32 cellular contexts compared by ENCODE assay signal in genomic region chr12:21991526-21991925, GRCh38. TPM values are rescaled to one million over a fixed set of nuclear protein-coding genes. Genes with fewer than 3 reads are reported as not detected.
"Had no signal": no experiment of that assay in that cellular context is flagged by ENCODE, and none has a peak within 500 bp of the region (broad histone marks: within the 10 kb centered on the region; RNA-seq: fewer than 3 reads in every experiment).

No MANE protein-coding gene starts in this region.

- H3K27ac Mint-ChIP-seq: activated B cell treated with CpG ODN at 0.5 μM for 24 hours; activated CD8-positive, alpha-beta T cell treated with anti-CD3 and anti-CD28 coated beads for 36 hours; activated naive CD8-positive, alpha-beta T cell; activated T-helper 17 cell treated with anti-CD3 and anti-CD28 coated beads, Interleukin-2, amount 50 U/mL, for 72 hours; dendritic cell treated with granulocyte-macrophage colony-stimulating factor and Interleukin-4, amounts not matched to agents 40 ng/mL and 50 ng/mL, for 4 days; endodermal cell had no signal

- DNase-seq: activated B cell treated with CpG ODN at 0.5 μM for 24 hours; activated CD4-positive, alpha-beta T cell treated with anti-CD3 and anti-CD28 coated beads for 48 hours; activated CD4-positive, alpha-beta T cell treated with anti-CD3 and anti-CD28 coated beads, Interleukin-2, amount 50 U/mL, for 1 hour; activated CD4-positive, alpha-beta T cell treated with anti-CD3 and anti-CD28 coated beads, Interleukin-2, amount 50 U/mL, for 48 hours; activated CD8-positive, alpha-beta memory T cell treated with anti-CD3 and anti-CD28 coated beads for 24 hours; activated CD8-positive, alpha-beta T cell treated with anti-CD3 and anti-CD28 coated beads for 36 hours; activated effector memory CD4-positive, alpha-beta T cell treated with Interleukin-2 at 50 U/mL for 16 hours; activated gamma-delta T cell treated with Interleukin-2 at 50 U/mL for 16 hours; activated naive CD4-positive, alpha-beta T cell treated with anti-CD3 and anti-CD28 coated beads, Interleukin-2, amount 50 U/mL, for 16 hours; activated naive CD4-positive, alpha-beta T cell treated with Interleukin-2 at 50 U/mL for 16 hours; activated T-cell treated with anti-CD3 and anti-CD28 coated beads, Interleukin-2, amount 50 U/mL, for 4 hours; amniotic stem cell; anterior cingulate cortex; brain microvascular endothelial cell; dorsolateral prefrontal cortex; effector memory CD4-positive, alpha-beta T cell; endodermal cell; foreskin fibroblast; head of caudate nucleus; T-helper 2 cell had no signal

- FAIRE-seq: bronchial epithelial cell, frontal cortex, TTC549 had no signal

- H3K4me3 ChIP-seq: coronary artery, dorsolateral prefrontal cortex had no signal

- H3K9me3 Mint-ChIP-seq: activated B cell treated with CpG ODN at 0.5 μM for 24 hours; activated CD8-positive, alpha-beta T cell treated with anti-CD3 and anti-CD28 coated beads for 36 hours; activated T-cell treated with anti-CD3 and anti-CD28 coated beads, Interleukin-2, amount 50 U/mL, for 4 hours; activated T-helper 17 cell treated with anti-CD3 and anti-CD28 coated beads, Interleukin-2, amount 50 U/mL, for 72 hours; central memory CD8-positive, alpha-beta T cell; dendritic cell treated with granulocyte-macrophage colony-stimulating factor and Interleukin-4, amounts not matched to agents 40 ng/mL and 50 ng/mL, for 4 days; endodermal cell had no signal

- H3K27me3 ChIP-seq: brain microvascular endothelial cell had no signal

- H3K36me3 ChIP-seq: brain microvascular endothelial cell had no signal

- H3K4me3 Mint-ChIP-seq: activated B cell treated with CpG ODN at 0.5 μM for 24 hours; activated CD8-positive, alpha-beta T cell treated with anti-CD3 and anti-CD28 coated beads for 36 hours; activated naive CD8-positive, alpha-beta T cell; activated T-cell treated with anti-CD3 and anti-CD28 coated beads, Interleukin-2, amount 50 U/mL, for 4 hours; activated T-helper 17 cell treated with anti-CD3 and anti-CD28 coated beads, Interleukin-2, amount 50 U/mL, for 72 hours; central memory CD8-positive, alpha-beta T cell; dendritic cell treated with granulocyte-macrophage colony-stimulating factor and Interleukin-4, amounts not matched to agents 40 ng/mL and 50 ng/mL, for 4 days; endodermal cell had no signal

- H3K27ac ChIP-seq: brain microvascular endothelial cell, coronary artery, dorsolateral prefrontal cortex, VCaP had no signal

- H3K27me3 Mint-ChIP-seq: dendritic cell treated with granulocyte-macrophage colony-stimulating factor and Interleukin-4, amounts not matched to agents 40 ng/mL and 50 ng/mL, for 4 days had no signal

- H3K36me3 Mint-ChIP-seq: activated naive CD8-positive, alpha-beta T cell had no signal

- ATAC-seq: activated CD4-positive, CD25-positive, alpha-beta regulatory T cell treated with anti-CD3 and anti-CD28 coated beads, Interleukin-2, amount 50 U/mL, for 24 hours; activated CD8-positive, alpha-beta T cell treated with anti-CD3 and anti-CD28 coated beads for 36 hours; activated T-cell treated with anti-CD3 and anti-CD28 coated beads, Interleukin-2, amount 50 U/mL, for 4 hours; activated T-helper 17 cell treated with anti-CD3 and anti-CD28 coated beads, Interleukin-2, amount 50 U/mL, for 72 hours; esophagus mucosa had no signal

- H3K4me1 Mint-ChIP-seq: activated B cell treated with CpG ODN at 0.5 μM for 24 hours had no signal

RNA-seq across cellular contexts. Expression of gene ABCC9, which starts 50.3 kb away (rescaled TPM):
- total RNA-seq: activated B cell treated with CpG ODN at 0.5 μM for 24 hours; activated CD8-positive, alpha-beta T cell treated with anti-CD3 and anti-CD28 coated beads for 36 hours; T-helper 1 cell treated with Interleukin-12 subunit alpha and Interleukin-12 subunit beta and Interleukin-4 antibody, amounts not matched to agents 30 ng/mL and 1 ng/mL, for 36 hours had no signal
